8 cellular contexts compared by ENCODE assay signal in the genomic region with DNA sequence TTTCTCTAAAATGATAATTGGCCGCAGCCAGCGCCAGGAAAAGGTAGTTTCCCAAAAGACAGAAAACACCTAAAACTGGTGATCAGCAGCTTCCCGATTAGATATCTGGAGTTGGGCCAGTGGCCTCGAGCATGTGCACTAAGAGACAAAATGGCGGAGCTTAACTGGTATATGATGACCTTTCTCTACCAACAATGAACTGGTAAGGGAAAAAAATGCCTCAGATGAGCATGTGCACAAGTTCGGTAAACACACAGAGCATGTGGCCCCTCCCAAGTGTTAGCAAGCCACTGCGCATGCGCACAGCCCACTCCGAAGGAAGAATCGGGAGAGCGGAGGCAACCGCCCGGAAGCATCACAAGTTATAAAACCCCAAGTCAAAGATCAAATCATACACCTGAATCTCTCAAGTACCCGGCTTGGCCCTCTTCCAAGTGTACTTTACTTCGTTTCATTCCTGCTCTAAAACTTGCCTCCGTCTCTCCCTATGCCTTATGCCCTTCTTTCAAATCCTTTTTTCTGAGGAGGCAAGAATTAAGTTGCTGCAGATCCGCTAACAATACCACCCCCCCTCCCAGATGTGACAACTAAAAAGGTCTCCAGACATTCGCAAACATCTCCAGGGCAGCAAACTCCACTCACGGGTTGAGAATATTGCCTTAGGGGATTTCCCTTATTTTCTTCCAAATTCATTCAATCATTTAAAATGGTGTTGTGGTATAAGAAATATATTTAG. TPM values are rescaled to one million over a fixed set of nuclear protein-coding genes. Genes with fewer than 3 reads are reported as not detected.
DNase-seq lines count a peak whose midpoint lies in the region; ATAC-seq and TF ChIP-seq lines count a peak whose summit lies in the region.

No MANE protein-coding gene starts in this region.

- H3K4me3 Mint-ChIP-seq in stimulated activated naive CD8-positive, alpha-beta T cell treated with anti-CD3 and anti-CD28 coated beads, Interleukin-15, amount 100 ng/mL, for 72 hours: peak overlapping the region; percentile 83 to 87

- peak overlapping the region; percentile 46 for H3K4me3 ChIP-seq in fibroblast of villous mesenchyme (ENCODE audit: low read depth, low read length)
- peak overlapping the region; percentile 42 to 53 for H3K4me3 ChIP-seq in neutrophil (ENCODE audit: low read depth in 1 of 2, low read length in 1 of 2)

- H3K9me3 Mint-ChIP-seq in stimulated activated naive CD8-positive, alpha-beta T cell treated with anti-CD3 and anti-CD28 coated beads, Interleukin-15, amount 100 ng/mL, for 72 hours: peaks cover 0 to 7% of the 10 kb centered on the region in 2 donors

- H3K27ac Mint-ChIP-seq in stimulated activated naive CD8-positive, alpha-beta T cell treated with anti-CD3 and anti-CD28 coated beads, Interleukin-15, amount 100 ng/mL, for 72 hours: peak overlapping the region; percentile 83 to 96

- no peak overlapping the region for H3K27ac ChIP-seq in neutrophil

- no peaks in the 10 kb centered on the region for H3K9me3 ChIP-seq in neutrophil

- TF ChIP-seq CTCF in fibroblast of villous mesenchyme (IDR thresholded peaks at IDR 0.05; ENCODE audit: insufficient read depth, low read depth, low read length) (no peak), neutrophil (IDR thresholded peaks at IDR 0.05) (no peak)

- DNase-seq in Daoy (ENCODE audit: low read depth) (peak; percentile 89), NCI-H524 (lab: John Stamatoyannopoulos, UW) (peak; percentile 84 to 93), fibroblast of villous mesenchyme (ENCODE audit: low read depth) (peak; percentile 67), NCI-H146 (lab: John Stamatoyannopoulos, UW) (no peak)
- peak; percentile 89 for DNase-seq in activated effector memory CD4-positive, alpha-beta T cell treated with anti-CD3 and anti-CD28 coated beads, Interleukin-2, amount 50 U/mL, for 16 hours
- DNase-seq in stimulated activated naive CD8-positive, alpha-beta T cell treated with anti-CD3 and anti-CD28 coated beads, Interleukin-15, amount 100 ng/mL, for 72 hours: peak; percentile 62 to 79

- no peaks in the 10 kb centered on the region for H3K36me3 ChIP-seq in neutrophil

- H3K4me1 Mint-ChIP-seq in stimulated activated naive CD8-positive, alpha-beta T cell treated with anti-CD3 and anti-CD28 coated beads, Interleukin-15, amount 100 ng/mL, for 72 hours: peaks cover 16% of the 10 kb centered on the region

- H3K4me1 ChIP-seq in neutrophil (ENCODE audit: control insufficient read depth in 1 of 2, insufficient read depth in 1 of 2, low read depth in 1 of 2, low read length in 1 of 2): peaks cover 5 to 6% of the 10 kb centered on the region in 2 experiments

- no peaks in the 10 kb centered on the region for H3K27me3 ChIP-seq in neutrophil

- peak; percentile 66 for ATAC-seq in stimulated activated naive CD8-positive, alpha-beta T cell treated with anti-CD3 and anti-CD28 coated beads, Interleukin-15, amount 100 ng/mL, for 72 hours
- no peak for ATAC-seq in HG02885 (IDR thresholded peaks at IDR 0.05; ENCODE audit: poor library complexity, unreplicated experiment)

- H3K27me3 Mint-ChIP-seq in stimulated activated naive CD8-positive, alpha-beta T cell treated with anti-CD3 and anti-CD28 coated beads, Interleukin-15, amount 100 ng/mL, for 72 hours: no peaks in the 10 kb centered on the region

RNA-seq across cellular contexts. Expression of gene PTBP3, which starts 15.0 kb away (rescaled TPM):
- total RNA-seq in Daoy (2014; rRNA removed; shearing (Covaris generic)): 55.7 and 68.8 TPM in 2 replicates
- 30.3 and 57.0 TPM in 2 replicates for total RNA-seq in fibroblast of villous mesenchyme

RNA-seq across cellular contexts. Expression of gene HSDL2, which starts 31.5 kb away (rescaled TPM):
- 49.9 and 55.0 TPM in 2 replicates for total RNA-seq in Daoy (2014; rRNA removed; shearing (Covaris generic))
- 29.3 and 55.3 TPM in 2 replicates for total RNA-seq in fibroblast of villous mesenchyme
